ENCODE assay signal across 5 cellular contexts in the genomic region with DNA sequence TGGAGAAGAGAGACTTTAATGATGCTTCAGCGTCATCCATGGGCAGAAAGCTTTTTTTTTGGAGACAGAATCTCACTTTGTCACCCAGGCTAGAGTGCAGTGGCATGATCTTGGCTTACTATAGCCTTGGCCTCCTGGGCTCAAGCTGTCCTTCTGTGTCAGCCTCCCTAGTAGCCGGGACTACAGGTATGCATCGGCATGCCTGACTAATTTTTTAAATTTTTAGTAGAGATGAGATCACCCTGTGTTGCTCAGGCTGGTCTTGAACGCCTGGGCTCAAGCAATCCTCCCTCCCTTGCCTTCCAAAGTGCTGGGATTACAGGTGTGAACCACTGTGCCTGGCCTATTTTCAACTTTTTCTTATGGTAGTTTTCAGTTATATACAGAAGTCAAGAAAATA.
"Had no signal": no experiment of that assay in that cellular context is flagged by ENCODE, and none has a peak within 500 bp of the region (broad histone marks: within the 10 kb centered on the region; RNA-seq: fewer than 3 reads in every experiment).

No MANE protein-coding gene starts in this region.

- H3K4me3 Mint-ChIP-seq: H9 had no signal

- ATAC-seq: K562 had no signal

- H3K4me3 ChIP-seq: K562 had no signal

- DNase-seq: GOT3, H9, HCEC 1CT, IMR-90 had no signal
